36 cellular contexts compared by ENCODE assay signal in the genomic region with DNA sequence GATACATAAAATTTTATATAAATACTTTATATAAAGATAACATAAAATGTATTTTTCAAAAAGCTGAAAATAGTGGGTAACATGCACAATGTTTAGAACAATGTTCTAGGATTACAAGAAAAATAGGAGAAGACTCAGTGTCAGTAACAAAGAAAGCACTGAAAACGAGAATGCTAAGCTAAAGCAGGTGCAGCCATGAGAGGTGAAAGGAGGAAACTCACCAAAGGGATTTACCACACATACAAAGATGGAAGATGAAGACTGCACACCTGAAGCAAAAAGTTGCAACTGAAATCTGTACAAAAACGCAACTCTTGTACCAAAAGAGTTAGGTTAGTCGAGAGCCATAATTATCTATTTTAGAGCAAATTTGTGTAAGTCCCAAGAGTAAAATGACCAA.
"Had no signal": no experiment of that assay in that cellular context is flagged by ENCODE, and none has a peak within 500 bp of the region (broad histone marks: within the 10 kb centered on the region; RNA-seq: fewer than 3 reads in every experiment).

No MANE protein-coding gene starts in this region.

- H3K27me3 Mint-ChIP-seq: activated B cell treated with CpG ODN at 0.5 μM for 24 hours; activated CD4-positive, alpha-beta memory T cell treated with anti-CD3 and anti-CD28 coated beads for 36 hours; activated CD4-positive, alpha-beta T cell treated with anti-CD3 and anti-CD28 coated beads, Interleukin-2, amount 10 ng/mL, durations not matched to agents 24 days and 14 days; activated CD8-positive, alpha-beta T cell treated with anti-CD3 and anti-CD28 coated beads for 36 hours; activated naive CD4-positive, alpha-beta T cell treated with anti-CD3 and anti-CD28 coated beads, Interleukin-2, amount 10 ng/mL, durations not matched to agents 7 days and 5 days; activated naive CD4-positive, alpha-beta T cell treated with anti-CD3 and anti-CD28 coated beads, Interleukin-2, amount 50 U/mL, for 24 hours; activated naive CD8-positive, alpha-beta T cell; activated naive CD8-positive, alpha-beta T cell treated with anti-CD3 and anti-CD28 coated beads, Interleukin-2, amount 10 ng/mL, durations not matched to agents 7 days and 5 days; activated naive CD8-positive, alpha-beta T cell treated with anti-CD3 and anti-CD28 coated beads, Interleukin-2, amount 50 U/mL, for 24 hours; activated T-helper 17 cell treated with anti-CD3 and anti-CD28 coated beads, Interleukin-2, amount 50 U/mL, for 72 hours; brain; central memory CD8-positive, alpha-beta T cell had no signal

- H3K4me3 ChIP-seq: ascending aorta, cardiac muscle cell had no signal

- H3K36me3 Mint-ChIP-seq: activated CD4-positive, alpha-beta memory T cell treated with anti-CD3 and anti-CD28 coated beads for 36 hours; activated naive CD4-positive, alpha-beta T cell treated with anti-CD3 and anti-CD28 coated beads, Interleukin-2, amount 10 ng/mL, durations not matched to agents 7 days and 5 days; activated naive CD4-positive, alpha-beta T cell treated with anti-CD3 and anti-CD28 coated beads, Interleukin-2, amount 50 U/mL, for 24 hours; activated naive CD8-positive, alpha-beta T cell; activated naive CD8-positive, alpha-beta T cell treated with anti-CD3 and anti-CD28 coated beads, Interleukin-2, amount 10 ng/mL, durations not matched to agents 7 days and 5 days; brain had no signal

- H3K9me3 ChIP-seq: ascending aorta had no signal

- H3K4me1 Mint-ChIP-seq: activated B cell treated with CpG ODN at 0.5 μM for 24 hours; activated CD4-positive, alpha-beta T cell treated with anti-CD3 and anti-CD28 coated beads, Interleukin-2, amount 10 ng/mL, durations not matched to agents 24 days and 14 days; activated naive CD4-positive, alpha-beta T cell treated with anti-CD3 and anti-CD28 coated beads, Interleukin-2, amount 10 ng/mL, durations not matched to agents 7 days and 5 days; activated naive CD4-positive, alpha-beta T cell treated with anti-CD3 and anti-CD28 coated beads, Interleukin-2, amount 50 U/mL, for 24 hours; activated naive CD8-positive, alpha-beta T cell treated with anti-CD3 and anti-CD28 coated beads, Interleukin-2, amount 10 ng/mL, durations not matched to agents 7 days and 5 days; activated naive CD8-positive, alpha-beta T cell treated with anti-CD3 and anti-CD28 coated beads, Interleukin-2, amount 50 U/mL, for 24 hours; activated T-helper 17 cell treated with anti-CD3 and anti-CD28 coated beads, Interleukin-2, amount 50 U/mL, for 72 hours; brain; central memory CD8-positive, alpha-beta T cell had no signal

- H3K4me1 ChIP-seq: ascending aorta had no signal

- ATAC-seq: activated CD8-positive, alpha-beta T cell treated with anti-CD3 and anti-CD28 coated beads for 36 hours; activated naive CD8-positive, alpha-beta T cell treated with anti-CD3 and anti-CD28 coated beads, Interleukin-2, amount 50 U/mL, for 24 hours; activated T-cell treated with anti-CD3 and anti-CD28 coated beads, Interleukin-2, amount 50 U/mL, for 4 hours; activated T-cell treated with anti-CD3 and anti-CD28 coated beads, Interleukin-2, amount 50 U/mL, for 72 hours; activated T-helper 17 cell treated with anti-CD3 and anti-CD28 coated beads, Interleukin-2, amount 50 U/mL, for 72 hours had no signal

- H3K36me3 ChIP-seq: ascending aorta, cardiac muscle cell had no signal

- H3K27ac Mint-ChIP-seq: activated B cell treated with CpG ODN at 0.5 μM for 24 hours; activated CD4-positive, alpha-beta memory T cell treated with anti-CD3 and anti-CD28 coated beads for 36 hours; activated CD4-positive, alpha-beta T cell treated with anti-CD3 and anti-CD28 coated beads, Interleukin-2, amount 10 ng/mL, durations not matched to agents 24 days and 14 days; activated CD8-positive, alpha-beta T cell treated with anti-CD3 and anti-CD28 coated beads for 36 hours; activated naive CD4-positive, alpha-beta T cell treated with anti-CD3 and anti-CD28 coated beads, Interleukin-2, amount 10 ng/mL, durations not matched to agents 7 days and 5 days; activated naive CD4-positive, alpha-beta T cell treated with anti-CD3 and anti-CD28 coated beads, Interleukin-2, amount 50 U/mL, for 24 hours; activated naive CD8-positive, alpha-beta T cell; activated naive CD8-positive, alpha-beta T cell treated with anti-CD3 and anti-CD28 coated beads, Interleukin-2, amount 10 ng/mL, durations not matched to agents 7 days and 5 days; activated naive CD8-positive, alpha-beta T cell treated with anti-CD3 and anti-CD28 coated beads, Interleukin-2, amount 50 U/mL, for 24 hours; activated T-cell treated with anti-CD3 and anti-CD28 coated beads, Interleukin-2, amount 50 U/mL, for 72 hours; activated T-helper 1 cell treated with anti-CD3 and anti-CD28 coated beads, Interleukin-12 subunit alpha, Interleukin-12 subunit beta, Interleukin-2, Interleukin-4 antibody, amounts not matched to agents 30 ng/mL and 10 ng/mL and 1 ng/mL, durations not matched to agents 14 hours and 24 hours and 36 hours; activated T-helper 17 cell treated with anti-CD3 and anti-CD28 coated beads, Interleukin-2, amount 50 U/mL, for 72 hours; brain; T-helper 1 cell treated with Interleukin-12 subunit alpha and Interleukin-12 subunit beta and Interleukin-4 antibody, amounts not matched to agents 30 μg/mL and 1 μg/mL, for 36 hours; T-helper 2 cell treated with Interferon-gamma antibody and Interleukin-4, amounts not matched to agents 5 μg/mL and 100 μg/mL, for 36 hours had no signal

- H3K4me3 Mint-ChIP-seq: activated B cell treated with CpG ODN at 0.5 μM for 24 hours; activated CD4-positive, alpha-beta memory T cell treated with anti-CD3 and anti-CD28 coated beads for 36 hours; activated CD4-positive, alpha-beta T cell treated with anti-CD3 and anti-CD28 coated beads, Interleukin-2, amount 10 ng/mL, durations not matched to agents 24 days and 14 days; activated CD8-positive, alpha-beta T cell treated with anti-CD3 and anti-CD28 coated beads for 36 hours; activated naive CD4-positive, alpha-beta T cell treated with anti-CD3 and anti-CD28 coated beads, Interleukin-2, amount 10 ng/mL, durations not matched to agents 7 days and 5 days; activated naive CD4-positive, alpha-beta T cell treated with anti-CD3 and anti-CD28 coated beads, Interleukin-2, amount 50 U/mL, for 24 hours; activated naive CD8-positive, alpha-beta T cell; activated naive CD8-positive, alpha-beta T cell treated with anti-CD3 and anti-CD28 coated beads, Interleukin-2, amount 10 ng/mL, durations not matched to agents 7 days and 5 days; activated naive CD8-positive, alpha-beta T cell treated with anti-CD3 and anti-CD28 coated beads, Interleukin-2, amount 50 U/mL, for 24 hours; activated T-cell treated with anti-CD3 and anti-CD28 coated beads, Interleukin-2, amount 50 U/mL, for 4 hours; activated T-cell treated with anti-CD3 and anti-CD28 coated beads, Interleukin-2, amount 50 U/mL, for 72 hours; activated T-helper 1 cell treated with anti-CD3 and anti-CD28 coated beads, Interleukin-12 subunit alpha, Interleukin-12 subunit beta, Interleukin-2, Interleukin-4 antibody, amounts not matched to agents 30 ng/mL and 10 ng/mL and 1 ng/mL, durations not matched to agents 14 hours and 24 hours and 36 hours; activated T-helper 17 cell treated with anti-CD3 and anti-CD28 coated beads, Interleukin-2, amount 50 U/mL, for 72 hours; brain; central memory CD8-positive, alpha-beta T cell; T-helper 1 cell treated with Interleukin-12 subunit alpha and Interleukin-12 subunit beta and Interleukin-4 antibody, amounts not matched to agents 30 μg/mL and 1 μg/mL, for 36 hours; T-helper 2 cell treated with Interferon-gamma antibody and Interleukin-4, amounts not matched to agents 5 μg/mL and 100 μg/mL, for 36 hours had no signal

- DNase-seq: activated B cell treated with CpG ODN at 0.5 μM for 24 hours; activated CD4-positive, alpha-beta memory T cell treated with anti-CD3 and anti-CD28 coated beads for 36 hours; activated CD4-positive, alpha-beta T cell treated with anti-CD3 and anti-CD28 coated beads for 4 hours; activated CD4-positive, alpha-beta T cell treated with anti-CD3 and anti-CD28 coated beads, Interleukin-2, amount 10 ng/mL, durations not matched to agents 24 days and 14 days; activated CD4-positive, alpha-beta T cell treated with anti-CD3 and anti-CD28 coated beads, Interleukin-2, amount 50 U/mL, for 1 hour; activated CD4-positive, alpha-beta T cell treated with anti-CD3 and anti-CD28 coated beads, Interleukin-2, amount 50 U/mL, for 4 hours; activated CD4-positive, CD25-positive, alpha-beta regulatory T cell treated with anti-CD3 and anti-CD28 coated beads, Interleukin-2, amount 50 U/mL, for 72 hours; activated CD8-positive, alpha-beta memory T cell treated with anti-CD3 and anti-CD28 coated beads, Interleukin-2, amount 50 U/mL, for 4 hours; activated CD8-positive, alpha-beta T cell treated with anti-CD3 and anti-CD28 coated beads for 36 hours; activated effector memory CD4-positive, alpha-beta T cell treated with anti-CD3 and anti-CD28 coated beads, Interleukin-2, amount 50 U/mL, for 16 hours; activated gamma-delta T cell treated with Interleukin-2 at 50 U/mL for 16 hours; activated naive CD4-positive, alpha-beta T cell; activated naive CD4-positive, alpha-beta T cell treated with anti-CD3 and anti-CD28 coated beads, Interleukin-2, amount 10 ng/mL, durations not matched to agents 7 days and 5 days; activated naive CD8-positive, alpha-beta T cell treated with anti-CD3 and anti-CD28 coated beads, Interleukin-2, amount 10 ng/mL, durations not matched to agents 7 days and 5 days; activated naive CD8-positive, alpha-beta T cell treated with anti-CD3 and anti-CD28 coated beads, Interleukin-2, amount 50 U/mL, for 24 hours; activated T-cell treated with anti-CD3 and anti-CD28 coated beads for 4 hours; activated T-cell treated with anti-CD3 and anti-CD28 coated beads, Interleukin-2, amount 50 U/mL, for 1 hour; activated T-cell treated with anti-CD3 and anti-CD28 coated beads, Interleukin-2, amount 50 U/mL, for 4 hours; activated T-cell treated with anti-CD3 and anti-CD28 coated beads, Interleukin-2, amount 50 U/mL, for 72 hours; amygdala; anterior cingulate cortex; caudate nucleus; cerebellar nuclear complex; T-helper 2 cell; T-helper 9 cell had no signal

- H3K27ac ChIP-seq: ascending aorta, cardiac muscle cell, VCaP had no signal

- H3K27me3 ChIP-seq: ascending aorta, cardiac muscle cell had no signal
